ENCODE assay signal across 8 cellular contexts in the genomic region with DNA sequence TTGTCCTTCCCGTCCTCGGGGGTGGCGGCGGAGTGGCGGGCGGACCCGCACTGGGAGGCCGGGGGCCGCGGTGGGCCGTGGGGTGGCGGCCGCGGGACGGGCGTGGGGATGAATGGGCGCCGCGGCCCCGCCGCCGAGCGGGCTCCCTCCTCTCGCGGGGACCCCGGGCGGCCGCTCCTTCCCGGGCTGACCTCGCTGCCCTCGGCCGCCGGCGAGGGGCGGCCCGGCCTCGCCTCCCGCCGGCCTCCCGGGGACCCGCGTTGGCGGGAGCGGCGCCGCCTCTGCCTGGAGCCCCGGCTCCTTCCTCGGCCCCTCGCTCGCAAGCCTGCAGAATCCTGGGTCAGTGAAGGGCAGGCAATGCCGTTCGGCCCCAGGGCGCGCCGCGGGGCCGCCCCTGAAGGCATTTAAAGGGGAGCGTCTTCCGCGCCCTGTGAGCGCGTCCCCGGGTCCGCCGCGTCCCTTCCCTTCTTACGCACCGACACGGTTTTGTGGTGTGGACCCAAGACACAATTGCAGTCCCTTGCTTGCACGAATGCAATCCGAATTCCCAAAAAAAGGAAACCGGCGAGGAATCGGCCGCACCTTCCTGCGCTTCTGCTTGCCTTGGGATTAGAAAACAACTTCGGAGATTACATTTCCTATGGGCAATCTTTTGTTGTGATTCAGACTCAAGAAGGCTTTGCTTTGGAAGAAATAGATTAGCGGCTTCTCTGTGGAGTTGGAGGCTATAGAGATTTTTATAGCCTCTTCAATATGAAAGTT. TPM values are rescaled to one million over a fixed set of nuclear protein-coding genes. Genes with fewer than 3 reads are reported as not detected.
DNase-seq lines count a peak whose midpoint lies in the region; ATAC-seq and TF ChIP-seq lines count a peak whose summit lies in the region.

No MANE protein-coding gene starts in this region.

- peak overlapping the region; percentile 97 for H3K4me2 ChIP-seq in osteoblast (ENCODE audit: insufficient read depth, low read length)

- H3K4me3 Mint-ChIP-seq in activated naive CD4-positive, alpha-beta T cell treated with anti-CD3 and anti-CD28 coated beads, Interleukin-2, amount 50 U/mL, for 24 hours: peak overlapping the region; percentile 91
- peak overlapping the region; percentile 97 for H3K4me3 Mint-ChIP-seq in glutamatergic neuron (ENCODE audit: unreplicated experiment)

- peaks cover 82% of the 10 kb centered on the region for H3K79me2 ChIP-seq in osteoblast (ENCODE audit: insufficient read depth, low read length)

- no peaks in the 10 kb centered on the region for H3K36me3 Mint-ChIP-seq in activated naive CD4-positive, alpha-beta T cell treated with anti-CD3 and anti-CD28 coated beads, Interleukin-2, amount 50 U/mL, for 24 hours
- no peaks in the 10 kb centered on the region for H3K36me3 Mint-ChIP-seq in glutamatergic neuron (ENCODE audit: unreplicated experiment)

- H2AFZ ChIP-seq in osteoblast (ENCODE audit: low read length): peak overlapping the region; percentile 69

- H3K9me3 Mint-ChIP-seq in activated naive CD4-positive, alpha-beta T cell treated with anti-CD3 and anti-CD28 coated beads, Interleukin-2, amount 50 U/mL, for 24 hours: no peaks in the 10 kb centered on the region
- H3K9me3 Mint-ChIP-seq in glutamatergic neuron (ENCODE audit: unreplicated experiment): peaks cover 10% of the 10 kb centered on the region

- peaks cover 14% of the 10 kb centered on the region for H3K27me3 Mint-ChIP-seq in activated naive CD4-positive, alpha-beta T cell treated with anti-CD3 and anti-CD28 coated beads, Interleukin-2, amount 50 U/mL, for 24 hours
- peaks cover 3% of the 10 kb centered on the region for H3K27me3 Mint-ChIP-seq in glutamatergic neuron (ENCODE audit: unreplicated experiment)

- H3K36me3 ChIP-seq in osteoblast (ENCODE audit: insufficient read depth, low read length): no peaks in the 10 kb centered on the region

- peaks cover 15% of the 10 kb centered on the region for H4K20me1 ChIP-seq in osteoblast (ENCODE audit: insufficient read depth, low read length)

- no peak for ATAC-seq in HG03095 (IDR thresholded peaks at IDR 0.05; ENCODE audit: unreplicated experiment)
- no peak for ATAC-seq in HG02588 (IDR thresholded peaks at IDR 0.05; ENCODE audit: unreplicated experiment)

- H3K4me1 ChIP-seq in osteoblast (ENCODE audit: insufficient read depth, low read length): peaks cover 18% of the 10 kb centered on the region

- DNase-seq in DMS79 treated with DMSO at 0.1 percent for 48 hours (lab: John Stamatoyannopoulos, UW) (peak; percentile 35), DMS79 (lab: John Stamatoyannopoulos, UW) (no peak), NCI-H2171 treated with DMSO at 0.1 percent for 48 hours (lab: John Stamatoyannopoulos, UW) (peak; percentile 31), glutamatergic neuron (peak; percentile 66), osteoblast (ENCODE audit: insufficient read length, low spot score, missing footprints) (peak; percentile 61)

- peak overlapping the region; percentile 68 for H3K27ac ChIP-seq in osteoblast (ENCODE audit: low read depth, low read length)

- TF ChIP-seq CTCF in glutamatergic neuron (IDR thresholded peaks at IDR 0.05; ENCODE audit: partially characterized antibody, unreplicated experiment): no peak
- no peak for TF ChIP-seq CTCF in osteoblast (IDR thresholded peaks at IDR 0.05; ENCODE audit: extremely low read depth, low read depth, low read length)

- peak overlapping the region; percentile 99 for H3K4me3 ChIP-seq in osteoblast (ENCODE audit: insufficient read depth, low read length)

- H3K4me1 Mint-ChIP-seq in activated naive CD4-positive, alpha-beta T cell treated with anti-CD3 and anti-CD28 coated beads, Interleukin-2, amount 50 U/mL, for 24 hours: peaks cover 24% of the 10 kb centered on the region
- peaks cover 10% of the 10 kb centered on the region for H3K4me1 Mint-ChIP-seq in glutamatergic neuron (ENCODE audit: low read depth, unreplicated experiment)

- H3K27ac Mint-ChIP-seq in activated naive CD4-positive, alpha-beta T cell treated with anti-CD3 and anti-CD28 coated beads, Interleukin-2, amount 50 U/mL, for 24 hours: peak overlapping the region; percentile 68
- H3K27ac Mint-ChIP-seq in glutamatergic neuron (ENCODE audit: unreplicated experiment): peak overlapping the region; percentile 95

- H3K9me3 ChIP-seq in osteoblast (ENCODE audit: low read depth, low read length): no peaks in the 10 kb centered on the region

- no peaks in the 10 kb centered on the region for H3K27me3 ChIP-seq in osteoblast (ENCODE audit: insufficient read depth, low read length)

RNA-seq across cellular contexts. Expression of gene ITSN1, which starts 0.8 kb away (rescaled TPM):
- total RNA-seq in glutamatergic neuron (ENCODE audit: unreplicated experiment) (89.1 TPM), osteoblast (39.5 and 42.7 TPM in 2 replicates)

RNA-seq across cellular contexts. Expression of gene CRYZL1, which starts 1.5 kb away (rescaled TPM):
- total RNA-seq in glutamatergic neuron (ENCODE audit: unreplicated experiment) (50.3 TPM), osteoblast (24.5 and 28.6 TPM in 2 replicates)

RNA-seq across cellular contexts. Expression of gene DONSON, which starts 54.6 kb away (rescaled TPM):
- total RNA-seq in glutamatergic neuron (ENCODE audit: unreplicated experiment): 8.5 TPM
- total RNA-seq in osteoblast: 10.9 and 17.4 TPM in 2 replicates
